Comparison of ENCODE assay signal across 1 cellular context in the genomic region with DNA sequence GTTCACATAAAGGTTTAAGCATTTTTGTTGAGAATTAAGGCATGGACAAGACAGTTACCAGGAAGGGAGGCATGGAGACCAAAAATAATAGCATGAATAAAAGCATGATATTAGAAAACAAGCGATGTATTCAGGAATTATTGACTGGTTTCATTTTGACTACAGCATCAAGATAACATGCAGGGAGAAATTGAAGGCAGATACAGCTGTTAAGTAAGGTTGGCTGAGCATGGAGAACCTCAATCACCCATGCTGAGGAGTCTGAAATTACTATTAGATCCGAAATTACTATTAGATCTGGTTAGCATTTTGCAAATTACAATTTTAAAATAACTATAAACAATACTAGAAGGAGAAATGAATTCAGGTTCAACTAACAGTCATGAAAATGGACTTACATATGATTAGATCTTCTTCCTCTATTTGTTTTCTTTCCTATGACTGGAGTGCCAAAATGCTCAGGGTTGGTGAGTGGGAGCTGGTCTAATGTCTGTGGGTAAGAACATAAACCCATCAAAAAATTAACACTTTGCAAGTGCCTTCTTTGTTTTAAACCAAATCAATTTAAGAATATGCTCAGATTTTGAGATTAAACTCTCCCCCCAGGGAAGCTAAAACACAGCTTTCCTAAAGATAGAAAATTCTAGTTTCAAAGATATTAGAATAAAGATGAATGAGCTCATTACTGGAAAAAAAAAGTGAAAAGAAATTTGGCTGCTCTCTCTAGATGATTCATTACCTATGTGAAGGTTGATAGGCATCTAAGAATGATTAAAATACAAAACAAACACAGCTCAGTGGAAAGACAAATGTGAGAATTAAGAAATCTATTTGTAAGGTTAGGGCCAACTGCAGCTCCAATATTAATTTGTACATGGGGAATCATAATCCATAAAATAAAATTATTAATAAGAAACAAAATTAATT.
TF ChIP-seq lines count a peak whose summit lies in the region.

No MANE protein-coding gene starts in this region.

TF ChIP-seq in HepG2, 621 proteins besides CTCF, POLR2A, EP300 and RAD21 (continued from another document):
- TF ChIP-seq, protein P1, sequence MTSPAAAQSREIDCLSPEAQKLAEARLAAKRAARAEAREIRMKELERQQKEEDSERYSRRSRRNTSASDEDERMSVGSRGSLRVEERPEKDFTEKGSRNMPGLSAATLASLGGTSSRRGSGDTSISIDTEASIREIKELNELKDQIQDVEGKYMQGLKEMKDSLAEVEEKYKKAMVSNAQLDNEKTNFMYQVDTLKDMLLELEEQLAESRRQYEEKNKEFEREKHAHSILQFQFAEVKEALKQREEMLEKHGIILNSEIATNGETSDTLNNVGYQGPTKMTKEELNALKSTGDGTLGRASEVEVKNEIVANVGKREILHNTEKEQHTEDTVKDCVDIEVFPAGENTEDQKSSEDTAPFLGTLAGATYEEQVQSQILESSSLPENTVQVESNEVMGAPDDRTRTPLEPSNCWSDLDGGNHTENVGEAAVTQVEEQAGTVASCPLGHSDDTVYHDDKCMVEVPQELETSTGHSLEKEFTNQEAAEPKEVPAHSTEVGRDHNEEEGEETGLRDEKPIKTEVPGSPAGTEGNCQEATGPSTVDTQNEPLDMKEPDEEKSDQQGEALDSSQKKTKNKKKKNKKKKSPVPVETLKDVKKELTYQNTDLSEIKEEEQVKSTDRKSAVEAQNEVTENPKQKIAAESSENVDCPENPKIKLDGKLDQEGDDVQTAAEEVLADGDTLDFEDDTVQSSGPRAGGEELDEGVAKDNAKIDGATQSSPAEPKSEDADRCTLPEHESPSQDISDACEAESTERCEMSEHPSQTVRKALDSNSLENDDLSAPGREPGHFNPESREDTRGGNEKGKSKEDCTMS (CRISPR knock-in tag; conservative IDR thresholded peaks at IDR 0.05): no peak
- TF ChIP-seq TBX2 (CRISPR knock-in tag; IDR thresholded peaks at IDR 0.05; ENCODE audit: borderline replicate concordance): no peak
- TF ChIP-seq ZNF160 (CRISPR knock-in tag; IDR thresholded peaks at IDR 0.05): no peak
- no peak for TF ChIP-seq TARDBP (CRISPR knock-in tag; IDR thresholded peaks at IDR 0.05)
- no peak for TF ChIP-seq ZNF839 (CRISPR knock-in tag; IDR thresholded peaks at IDR 0.05; ENCODE audit: borderline replicate concordance)
- TF ChIP-seq, protein P2, sequence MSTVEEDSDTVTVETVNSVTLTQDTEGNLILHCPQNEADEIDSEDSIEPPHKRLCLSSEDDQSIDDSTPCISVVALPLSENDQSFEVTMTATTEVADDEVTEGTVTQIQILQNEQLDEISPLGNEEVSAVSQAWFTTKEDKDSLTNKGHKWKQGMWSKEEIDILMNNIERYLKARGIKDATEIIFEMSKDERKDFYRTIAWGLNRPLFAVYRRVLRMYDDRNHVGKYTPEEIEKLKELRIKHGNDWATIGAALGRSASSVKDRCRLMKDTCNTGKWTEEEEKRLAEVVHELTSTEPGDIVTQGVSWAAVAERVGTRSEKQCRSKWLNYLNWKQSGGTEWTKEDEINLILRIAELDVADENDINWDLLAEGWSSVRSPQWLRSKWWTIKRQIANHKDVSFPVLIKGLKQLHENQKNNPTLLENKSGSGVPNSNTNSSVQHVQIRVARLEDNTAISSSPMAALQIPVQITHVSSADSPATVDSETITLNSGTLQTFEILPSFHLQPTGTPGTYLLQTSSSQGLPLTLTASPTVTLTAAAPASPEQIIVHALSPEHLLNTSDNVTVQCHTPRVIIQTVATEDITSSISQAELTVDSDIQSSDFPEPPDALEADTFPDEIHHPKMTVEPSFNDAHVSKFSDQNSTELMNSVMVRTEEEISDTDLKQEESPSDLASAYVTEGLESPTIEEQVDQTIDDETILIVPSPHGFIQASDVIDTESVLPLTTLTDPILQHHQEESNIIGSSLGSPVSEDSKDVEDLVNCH (CRISPR knock-in tag; IDR thresholded peaks at IDR 0.05): no peak
- TF ChIP-seq, protein P3, sequence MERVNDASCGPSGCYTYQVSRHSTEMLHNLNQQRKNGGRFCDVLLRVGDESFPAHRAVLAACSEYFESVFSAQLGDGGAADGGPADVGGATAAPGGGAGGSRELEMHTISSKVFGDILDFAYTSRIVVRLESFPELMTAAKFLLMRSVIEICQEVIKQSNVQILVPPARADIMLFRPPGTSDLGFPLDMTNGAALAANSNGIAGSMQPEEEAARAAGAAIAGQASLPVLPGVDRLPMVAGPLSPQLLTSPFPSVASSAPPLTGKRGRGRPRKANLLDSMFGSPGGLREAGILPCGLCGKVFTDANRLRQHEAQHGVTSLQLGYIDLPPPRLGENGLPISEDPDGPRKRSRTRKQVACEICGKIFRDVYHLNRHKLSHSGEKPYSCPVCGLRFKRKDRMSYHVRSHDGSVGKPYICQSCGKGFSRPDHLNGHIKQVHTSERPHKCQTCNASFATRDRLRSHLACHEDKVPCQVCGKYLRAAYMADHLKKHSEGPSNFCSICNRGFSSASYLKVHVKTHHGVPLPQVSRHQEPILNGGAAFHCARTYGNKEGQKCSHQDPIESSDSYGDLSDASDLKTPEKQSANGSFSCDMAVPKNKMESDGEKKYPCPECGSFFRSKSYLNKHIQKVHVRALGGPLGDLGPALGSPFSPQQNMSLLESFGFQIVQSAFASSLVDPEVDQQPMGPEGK (CRISPR knock-in tag; IDR thresholded peaks at IDR 0.05): no peak
- TF ChIP-seq WIZ (CRISPR knock-in tag; IDR thresholded peaks at IDR 0.05): no peak
- TF ChIP-seq ZSCAN31 (CRISPR knock-in tag; IDR thresholded peaks at IDR 0.05; ENCODE audit: low read depth): no peak
- no peak for TF ChIP-seq U2AF2 (IDR thresholded peaks at IDR 0.05; ENCODE audit: low read depth, low read length)
